ENCODE assay signal across 23 cellular contexts in the genomic region with DNA sequence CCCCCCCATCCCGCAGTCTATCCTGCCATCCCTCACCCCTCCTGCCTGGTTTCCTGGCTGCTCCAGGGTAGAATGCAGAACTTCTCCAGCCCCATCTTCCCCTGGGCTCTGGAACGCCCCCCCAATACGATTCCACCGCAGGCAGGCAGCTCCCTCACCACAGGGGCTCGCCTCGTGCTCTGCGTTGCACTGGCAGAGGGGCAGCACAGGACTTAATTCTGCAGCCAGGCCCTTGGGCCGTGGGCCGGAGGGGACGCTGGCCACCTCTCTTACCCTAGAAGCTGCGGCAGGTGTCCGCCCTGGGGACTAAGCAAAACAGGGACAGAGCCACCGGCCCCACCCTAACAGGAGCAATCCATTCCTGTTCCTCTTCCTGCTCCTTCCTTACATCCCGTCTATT.
"Had no signal": no experiment of that assay in that cellular context is flagged by ENCODE, and none has a peak within 500 bp of the region (broad histone marks: within the 10 kb centered on the region; RNA-seq: fewer than 3 reads in every experiment).

No MANE protein-coding gene starts in this region.

- H3K36me3 ChIP-seq: gastroesophageal sphincter, pancreas, thoracic aorta, uterus had no signal

- H3K4me1 ChIP-seq: pancreas, psoas muscle, uterus had no signal

- H3K4me3 ChIP-seq: coronary artery, gastroesophageal sphincter, lung, mucosa of descending colon, pancreas, psoas muscle, thoracic aorta, uterus had no signal

- H3K27ac ChIP-seq: coronary artery, gastroesophageal sphincter, pancreas, thoracic aorta, uterus had no signal

- DNase-seq: activated CD4-positive, alpha-beta T cell treated with anti-CD3 and anti-CD28 coated beads for 1 hour; activated CD4-positive, alpha-beta T cell treated with anti-CD3 and anti-CD28 coated beads, Interleukin-2, amount 50 U/mL, for 1 hour; activated CD8-positive, alpha-beta T cell treated with anti-CD3 and anti-CD28 coated beads for 36 hours; activated effector memory CD4-positive, alpha-beta T cell treated with Interleukin-2 at 50 U/mL for 16 hours; activated naive CD4-positive, alpha-beta T cell treated with Interleukin-2 at 50 U/mL for 16 hours; anterior cingulate cortex; effector memory CD8-positive, alpha-beta T cell; erythroblast; hippocampal formation; mucosa of descending colon; nucleus accumbens; pancreas; psoas muscle; stimulated activated CD4-positive, alpha-beta T cell treated with anti-CD3 and anti-CD28 coated beads, Interleukin-2, amount 100 ng/mL, for 48 hours; T-helper 17 cell; T1000; trophoblast cell; uterus had no signal

- ATAC-seq: activated CD8-positive, alpha-beta T cell treated with anti-CD3 and anti-CD28 coated beads for 36 hours; effector memory CD8-positive, alpha-beta T cell; gastroesophageal sphincter; mucosa of descending colon; pancreas; SK-N-SH treated with all-trans-retinoic acid at 6 μM for 48 hours; T-helper 17 cell had no signal

- H3K9me3 ChIP-seq: gastroesophageal sphincter, mucosa of descending colon, pancreas, psoas muscle, thoracic aorta, uterus had no signal

- H3K27me3 ChIP-seq: pancreas, uterus had no signal
